Comparison of ENCODE assay signal across 32 cellular contexts in genomic region chr4:173514641-173515217, GRCh38. TPM values are rescaled to one million over a fixed set of nuclear protein-coding genes. Genes with fewer than 3 reads are reported as not detected.
"Had no signal": no experiment of that assay in that cellular context is flagged by ENCODE, and none has a peak within 500 bp of the region (broad histone marks: within the 10 kb centered on the region; RNA-seq: fewer than 3 reads in every experiment).

No MANE protein-coding gene starts in this region.

- FAIRE-seq: bronchial epithelial cell, endometrium, pancreas had no signal

- H3K4me3 ChIP-seq: gastroesophageal sphincter, pancreas, psoas muscle, thoracic aorta, uterus had no signal

- ATAC-seq: activated naive CD8-positive, alpha-beta T cell treated with anti-CD3 and anti-CD28 coated beads, Interleukin-2, amount 50 U/mL, for 24 hours; gastroesophageal sphincter; left cardiac atrium; pancreas; psoas muscle; right cardiac atrium; stimulated activated naive CD8-positive, alpha-beta T cell treated with anti-CD3 and anti-CD28 coated beads, Interleukin-15, Interleukin-2, amounts not matched to agents 100 U/mL and 50 U/mL, for 24 hours; T-cell had no signal

- DNase-seq: activated CD4-positive, alpha-beta T cell treated with anti-CD3 and anti-CD28 coated beads for 4 hours; activated CD4-positive, alpha-beta T cell treated with anti-CD3 and anti-CD28 coated beads, Interleukin-2, amount 50 U/mL, for 4 hours; activated gamma-delta T cell; activated naive CD8-positive, alpha-beta T cell treated with anti-CD3 and anti-CD28 coated beads, Interleukin-2, amount 50 U/mL, for 24 hours; activated T-cell treated with anti-CD3 and anti-CD28 coated beads for 4 hours; anterior cingulate cortex; hippocampal formation; left cardiac atrium; mammary epithelial cell; naive B cell; nephron progenitor cell; pancreas; psoas muscle; right cardiac atrium; stimulated activated CD4-positive, alpha-beta T cell treated with anti-CD3 and anti-CD28 coated beads, Interleukin-12 subunit alpha, Interleukin-12 subunit beta, amount 100 ng/mL, for 4 hours; stimulated activated CD4-positive, alpha-beta T cell treated with anti-CD3 and anti-CD28 coated beads, Interleukin-4, amount 100 ng/mL, for 1 hour; stimulated activated naive CD8-positive, alpha-beta T cell treated with anti-CD3 and anti-CD28 coated beads, Interleukin-15, Interleukin-2, amounts not matched to agents 100 U/mL and 50 U/mL, for 24 hours; T-cell; trophoblast cell had no signal

- H3K27ac ChIP-seq: pancreas, psoas muscle, thoracic aorta, uterus, VCaP had no signal

- H3K27ac Mint-ChIP-seq: activated naive CD4-positive, alpha-beta T cell treated with anti-CD3 and anti-CD28 coated beads, Interleukin-2, amount 50 U/mL, for 24 hours; activated naive CD8-positive, alpha-beta T cell treated with anti-CD3 and anti-CD28 coated beads, Interleukin-2, amount 50 U/mL, for 24 hours; dendritic cell treated with granulocyte-macrophage colony-stimulating factor and Interleukin-4, amounts not matched to agents 40 ng/mL and 50 ng/mL, for 4 days; nephron progenitor cell; T-cell had no signal

- H3K27me3 ChIP-seq: uterus had no signal

- H3K4me1 ChIP-seq: pancreas, psoas muscle, uterus had no signal

- H3K9me3 Mint-ChIP-seq: activated T-helper 1 cell treated with anti-CD3 and anti-CD28 coated beads, Interleukin-12 subunit alpha, Interleukin-12 subunit beta, Interleukin-2, Interleukin-4 antibody, amounts not matched to agents 30 ng/mL and 10 ng/mL and 1 ng/mL, durations not matched to agents 14 hours and 24 hours and 36 hours; central memory CD8-positive, alpha-beta T cell; dendritic cell treated with granulocyte-macrophage colony-stimulating factor and Interleukin-4, amounts not matched to agents 40 ng/mL and 50 ng/mL, for 4 days; mesothelial cell of epicardium had no signal

- H3K36me3 ChIP-seq: pancreas, thoracic aorta, uterus had no signal

- H3K9me3 ChIP-seq: gastroesophageal sphincter, pancreas, psoas muscle, thoracic aorta, uterus had no signal

- H3K36me3 Mint-ChIP-seq: T-cell had no signal

- H3K4me3 Mint-ChIP-seq: activated naive CD4-positive, alpha-beta T cell treated with anti-CD3 and anti-CD28 coated beads, Interleukin-2, amount 50 U/mL, for 24 hours; activated naive CD8-positive, alpha-beta T cell treated with anti-CD3 and anti-CD28 coated beads, Interleukin-2, amount 50 U/mL, for 24 hours; activated T-helper 1 cell treated with anti-CD3 and anti-CD28 coated beads, Interleukin-12 subunit alpha, Interleukin-12 subunit beta, Interleukin-2, Interleukin-4 antibody, amounts not matched to agents 30 ng/mL and 10 ng/mL and 1 ng/mL, durations not matched to agents 14 hours and 24 hours and 36 hours; central memory CD8-positive, alpha-beta T cell; dendritic cell treated with granulocyte-macrophage colony-stimulating factor and Interleukin-4, amounts not matched to agents 40 ng/mL and 50 ng/mL, for 4 days; mesothelial cell of epicardium; nephron progenitor cell; T-cell had no signal

RNA-seq across cellular contexts. Expression of gene HAND2, which starts 15.3 kb away (rescaled TPM):
- total RNA-seq: activated T-helper 1 cell treated with anti-CD3 and anti-CD28 coated beads, Interleukin-12 subunit alpha, Interleukin-12 subunit beta, Interleukin-2, Interleukin-4 antibody, amounts not matched to agents 30 ng/mL and 10 ng/mL and 1 ng/mL, durations not matched to agents 14 hours and 24 hours and 36 hours; epithelial cell of proximal tubule; mammary epithelial cell; T-cell had no signal
- polyA plus RNA-seq: keratinocyte, mammary epithelial cell had no signal
